9 cellular contexts compared by ENCODE assay signal in the genomic region with DNA sequence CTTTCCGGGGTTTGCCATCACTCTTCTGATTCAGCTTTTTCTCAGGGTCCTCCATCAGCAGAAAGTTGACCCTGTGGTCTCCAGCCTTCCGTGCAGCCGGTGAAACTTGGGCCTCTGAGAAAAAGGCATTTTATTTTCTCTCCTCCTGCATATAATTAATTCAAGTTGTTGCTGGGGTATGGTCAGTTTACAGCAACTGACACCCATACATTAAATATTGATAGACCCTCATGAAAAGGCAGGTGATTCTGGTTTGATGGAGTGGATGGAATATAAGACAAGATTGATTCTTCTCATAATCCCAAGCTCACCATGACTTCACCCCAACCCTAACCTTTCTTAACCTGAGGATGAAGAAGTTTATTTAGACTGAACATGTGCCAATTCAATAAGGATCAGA. TPM values are rescaled to one million over a fixed set of nuclear protein-coding genes. Genes with fewer than 3 reads are reported as not detected.
"Had no signal": no experiment of that assay in that cellular context is flagged by ENCODE, and none has a peak within 500 bp of the region (broad histone marks: within the 10 kb centered on the region; RNA-seq: fewer than 3 reads in every experiment).

A gene with protein sequence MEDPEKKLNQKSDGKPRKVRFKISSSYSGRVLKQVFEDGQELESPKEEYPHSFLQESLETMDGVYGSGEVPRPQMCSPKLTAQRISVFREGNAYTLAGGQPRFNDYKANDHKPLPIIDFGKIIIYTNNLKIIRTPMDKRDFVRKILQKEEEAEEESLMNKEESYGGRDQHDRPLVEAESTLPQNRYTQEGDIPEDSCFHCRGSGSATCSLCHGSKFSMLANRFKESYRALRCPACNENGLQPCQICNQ (minus strand): TSS at position 101 of the 400 bp plus-strand sequence. CDS start 46 bp downstream, at position 55.

- H3K27ac ChIP-seq: HL-60 had no signal

- ATAC-seq: HepG2 had no signal

- DNase-seq: IMR-90, KBM-7, KG1 had no signal

- FAIRE-seq: HepG2, HTR-8/SVneo had no signal

RNA-seq across cellular contexts. Expression of the gene that starts here (rescaled TPM):
- total RNA-seq: HepG2, HT-29, HT1080, IMR-90 had no signal
- polyA plus RNA-seq: HepG2, IgD-negative memory B cell, IMR-90 had no signal
